In the genomic region with DNA sequence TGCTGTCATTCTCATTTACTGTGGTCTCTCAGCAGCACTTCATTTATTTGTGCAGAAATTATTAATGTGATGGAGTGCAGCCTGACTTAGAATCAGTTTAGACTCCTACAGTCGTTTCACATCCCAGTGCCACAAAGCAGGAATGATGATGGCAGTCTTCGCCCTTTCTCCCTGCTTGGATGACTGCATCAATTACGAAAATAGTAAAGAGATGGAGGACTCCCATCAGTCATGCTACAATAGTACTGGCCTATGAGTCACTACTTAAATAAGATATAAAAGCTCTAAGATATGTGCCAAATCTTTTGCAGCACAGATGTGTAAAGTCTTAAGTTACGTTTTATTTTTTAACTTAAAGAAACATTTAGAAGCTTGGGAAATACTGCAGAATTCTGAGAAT, we compare ENCODE assay signal across 19 cellular contexts.
DNase-seq lines count a peak whose midpoint lies in the region; ATAC-seq and TF ChIP-seq lines count a peak whose summit lies in the region.
"Had no signal": no experiment of that assay in that cellular context is flagged by ENCODE, and none has a peak within 500 bp of the region (broad histone marks: within the 10 kb centered on the region; RNA-seq: fewer than 3 reads in every experiment).

No MANE protein-coding gene starts in this region.

- H3K4me3 ChIP-seq in RWPE2 (ENCODE audit: severe bottlenecking) (no peak overlapping the region), epithelial cell of esophagus (ENCODE audit: low read length) (no peak overlapping the region)
- H3K4me3 ChIP-seq: body of pancreas, esophagus muscularis mucosa, K562, left ventricle myocardium inferior, mucosa of descending colon, SJSA1 had no signal

- ATAC-seq in RWPE2 (ENCODE audit: low read depth), result peak; percentile 83
- ATAC-seq in HG03442 (IDR thresholded peaks at IDR 0.05; ENCODE audit: unreplicated experiment), result no peak
- ATAC-seq in GM18498 (IDR thresholded peaks at IDR 0.05; ENCODE audit: unreplicated experiment), result no peak
- ATAC-seq in HG03521 (IDR thresholded peaks at IDR 0.05; ENCODE audit: unreplicated experiment), result no peak
- ATAC-seq: body of pancreas, K562, mucosa of descending colon, sciatic nerve had no signal

- H3K27ac ChIP-seq in RWPE2 (ENCODE audit: poor library complexity, severe bottlenecking), result no peak overlapping the region
- H3K27ac ChIP-seq: body of pancreas, esophagus muscularis mucosa, left ventricle myocardium inferior, SJSA1 had no signal

- TF ChIP-seq CTCF in RWPE2 (IDR thresholded peaks at IDR 0.05; ENCODE audit: poor library complexity, severe bottlenecking) (no peak), epithelial cell of esophagus (IDR thresholded peaks at IDR 0.05; ENCODE audit: insufficient read depth, low read depth, low read length, missing control alignments) (no peak)

- in situ Hi-C loops in Caki2 (cut with HindIII; ENCODE audit: low pct_unique_long_range_greater_than_20kb, low sequenced_read_pairs), result no loop called here

- peak; percentile 37 for DNase-seq in Caki2 (ENCODE audit: low read depth)
- no peak for DNase-seq in RWPE2 (ENCODE audit: low spot score)
- peak; percentile 36 for DNase-seq in epithelial cell of esophagus (ENCODE audit: low read depth)
- peak; percentile 37 for DNase-seq in middle frontal gyrus (ENCODE audit: extremely low spot score, low spot score)
- no peak for DNase-seq in UCSD-AML1 (lab: John Stamatoyannopoulos, UW; ENCODE audit: unreplicated experiment)
- DNase-seq: activated gamma-delta T cell treated with Interleukin-2 at 50 U/mL for 16 hours; body of pancreas; left ventricle myocardium inferior; mucosa of descending colon; NCI-H2081 treated with DMSO at 0.1 percent for 48 hours; NCI-H526; stimulated activated CD4-positive, alpha-beta T cell treated with anti-CD3 and anti-CD28 coated beads, Interleukin-2, amount 100 ng/mL, for 24 hours had no signal

- H3K27me3 ChIP-seq in RWPE2 (ENCODE audit: insufficient read depth, poor library complexity, severe bottlenecking), result no peaks in the 10 kb centered on the region
- H3K27me3 ChIP-seq: body of pancreas, esophagus muscularis mucosa, SJSA1 had no signal

- H3K9me3 ChIP-seq in RWPE2 (ENCODE audit: severe bottlenecking), result no peaks in the 10 kb centered on the region
- H3K9me3 ChIP-seq: body of pancreas, esophagus muscularis mucosa, mucosa of descending colon, SJSA1 had no signal

- no peaks in the 10 kb centered on the region for H3K36me3 ChIP-seq in RWPE2 (ENCODE audit: low read depth)
- H3K36me3 ChIP-seq: esophagus muscularis mucosa, left ventricle myocardium inferior, SJSA1 had no signal

- no peaks in the 10 kb centered on the region for H3K4me1 ChIP-seq in RWPE2 (ENCODE audit: insufficient read depth, poor library complexity, severe bottlenecking)
- H3K4me1 ChIP-seq: body of pancreas, esophagus muscularis mucosa, left ventricle myocardium inferior, SJSA1 had no signal

Comparison
In these comparisons a context has a peak if more than half of its experiments do, and no peak if none do; other contexts are left out.
1. DNase-seq: peak in Caki2 (single experiment), epithelial cell of esophagus (single experiment) and middle frontal gyrus (single experiment); none in RWPE2 (single experiment) and UCSD-AML1 (single experiment).